ENCODE assay signal across 8 cellular contexts in genomic region chr4:101345271-101345595, GRCh38. TPM values are rescaled to one million over a fixed set of nuclear protein-coding genes. Genes with fewer than 3 reads are reported as not detected.
DNase-seq lines count a peak whose midpoint lies in the region; ATAC-seq and TF ChIP-seq lines count a peak whose summit lies in the region.

No MANE protein-coding gene starts in this region.

- intact Hi-C loops in activated CD4-positive, alpha-beta memory T cell treated with anti-CD3 and anti-CD28 coated beads for 36 hours (cut with micrococcal nuclease), result loop anchor here (5.0 to 10.0 kb wide), 5 partner anchors 158 to 1482 kb away; partner anchors contain the start of gene UBE2D3

- no peaks in the 10 kb centered on the region for H3K36me3 ChIP-seq in HUES6 (ENCODE audit: control insufficient read depth, insufficient read depth, low read length)

- H3K4me1 Mint-ChIP-seq in activated CD4-positive, alpha-beta memory T cell treated with anti-CD3 and anti-CD28 coated beads for 36 hours (ENCODE audit: low read depth), result peaks cover 44% of the 10 kb centered on the region

- H3K4me3 Mint-ChIP-seq in activated CD4-positive, alpha-beta memory T cell treated with anti-CD3 and anti-CD28 coated beads for 36 hours, result peak overlapping the region; percentile 85

- H3K4me3 ChIP-seq in HUES6 (ENCODE audit: low read depth, low read length) (peak overlapping the region; percentile 80), foreskin fibroblast (ENCODE audit: low read depth in 1 of 2, low read length in 2 of 2) (peak overlapping the region; percentile 86 to 89), skeletal muscle cell (ENCODE audit: low read depth, low read length) (peak overlapping the region; percentile 80)

- peak overlapping the region; percentile 75 for H3K9ac ChIP-seq in HUES6 (ENCODE audit: low read length)

- TF ChIP-seq CTCF in AG09319 (IDR thresholded peaks at IDR 0.05; ENCODE audit: low read depth, low read length), result no peak
- no peak for TF ChIP-seq CTCF in foreskin fibroblast (IDR thresholded peaks at IDR 0.05; ENCODE audit: low read depth, low read length)

- peaks cover 7% of the 10 kb centered on the region for H3K27me3 Mint-ChIP-seq in activated CD4-positive, alpha-beta memory T cell treated with anti-CD3 and anti-CD28 coated beads for 36 hours

- H3K4me1 ChIP-seq in HUES6 (ENCODE audit: control insufficient read depth, insufficient read depth, low read length), result peaks cover 12% of the 10 kb centered on the region

- POLR2A ChIA-PET in activated CD4-positive, alpha-beta memory T cell treated with anti-CD3 and anti-CD28 coated beads for 36 hours (lab: Charles Lee), result no interaction called here

- H3K27me3 ChIP-seq in HUES6 (ENCODE audit: control insufficient read depth, insufficient read depth, low read length), result peaks cover 19% of the 10 kb centered on the region

- peak overlapping the region; percentile 20 for H3K27ac Mint-ChIP-seq in activated CD4-positive, alpha-beta memory T cell treated with anti-CD3 and anti-CD28 coated beads for 36 hours

- no peaks in the 10 kb centered on the region for H3K36me3 Mint-ChIP-seq in activated CD4-positive, alpha-beta memory T cell treated with anti-CD3 and anti-CD28 coated beads for 36 hours

- ATAC-seq in GM18909 (IDR thresholded peaks at IDR 0.05; ENCODE audit: poor library complexity, unreplicated experiment) (no peak), GM21381 (IDR thresholded peaks at IDR 0.05; ENCODE audit: unreplicated experiment) (no peak)

- H3K9me3 ChIP-seq in HUES6 (ENCODE audit: control insufficient read depth, insufficient read depth, low read depth, low read length), result no peaks in the 10 kb centered on the region

- CTCF ChIA-PET in activated CD4-positive, alpha-beta memory T cell treated with anti-CD3 and anti-CD28 coated beads for 36 hours (lab: Charles Lee), result interaction anchor here (0.9 kb wide), 1 partner anchor 176 kb away, joined by 3 read pairs; no protein-coding TSS in a partner anchor

- no peaks in the 10 kb centered on the region for H3K9me3 Mint-ChIP-seq in activated CD4-positive, alpha-beta memory T cell treated with anti-CD3 and anti-CD28 coated beads for 36 hours

- DNase-seq in AG09319 (ENCODE audit: extremely low read depth, low read depth) (peak; percentile 43), foreskin fibroblast (peak; percentile 28 to 63), skeletal muscle cell (ENCODE audit: low read depth) (peak; percentile 12), epidermal melanocyte (ENCODE audit: insufficient read length, low spot score) (no peak)
- DNase-seq in activated CD4-positive, alpha-beta memory T cell treated with anti-CD3 and anti-CD28 coated beads for 36 hours, result peak; percentile 21

- no peak overlapping the region for H3K27ac ChIP-seq in HUES6 (ENCODE audit: low read depth, low read length)

RNA-seq across cellular contexts. Expression of gene PPP3CA, which starts 2.1 kb away (rescaled TPM):
- total RNA-seq in activated CD4-positive, alpha-beta memory T cell treated with anti-CD3 and anti-CD28 coated beads for 36 hours, result 10 to 100 TPM; 14.3 to 14.6 TPM
